ENCODE assay signal across 12 cellular contexts in the genomic region with DNA sequence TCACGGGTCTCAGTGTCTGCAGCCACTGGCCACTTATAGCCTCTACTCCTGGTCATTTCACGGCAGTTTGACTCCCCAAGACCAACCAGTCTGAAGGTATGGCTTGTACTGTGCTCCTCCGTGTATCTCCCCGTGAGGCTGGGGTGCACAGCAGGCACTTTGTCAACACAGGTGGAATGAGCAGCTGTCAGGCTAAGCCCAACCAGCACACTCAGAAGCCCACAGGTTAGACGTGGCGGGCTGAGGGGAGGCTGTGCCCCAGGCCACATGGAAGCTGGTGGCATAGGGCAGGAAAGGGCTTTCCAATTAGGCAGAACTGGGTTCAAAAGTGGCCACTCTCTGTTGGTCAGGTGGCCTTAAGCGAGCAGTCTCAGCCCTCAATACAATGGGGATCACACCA. TPM values are rescaled to one million over a fixed set of nuclear protein-coding genes. Genes with fewer than 3 reads are reported as not detected.
DNase-seq lines count a peak whose midpoint lies in the region; ATAC-seq and TF ChIP-seq lines count a peak whose summit lies in the region.
"Had no signal": no experiment of that assay in that cellular context is flagged by ENCODE, and none has a peak within 500 bp of the region (broad histone marks: within the 10 kb centered on the region; RNA-seq: fewer than 3 reads in every experiment).

No MANE protein-coding gene starts in this region.

- H3K4me1 Mint-ChIP-seq in naive B cell: peaks cover 79 to 100% (median 94%) of the 10 kb centered on the region in 3 donors

- no peak overlapping the region for H3K4me3 ChIP-seq in Loucy (ENCODE audit: low read length, poor library complexity, severe bottlenecking)
- H3K4me3 ChIP-seq: ascending aorta, right atrium auricular region had no signal

- no peaks in the 10 kb centered on the region for H3K27me3 Mint-ChIP-seq in naive B cell
- H3K27me3 Mint-ChIP-seq: CD4-positive, alpha-beta T cell had no signal

- no peaks in the 10 kb centered on the region for H3K36me3 ChIP-seq in Loucy (ENCODE audit: insufficient read depth, low read length)
- H3K36me3 ChIP-seq: ascending aorta, right atrium auricular region had no signal

- DNase-seq in DMS79 (lab: John Stamatoyannopoulos, UW): peak; percentile 49
- no peak for DNase-seq in RWPE1 (ENCODE audit: low spot score)
- DNase-seq in naive B cell: no peak
- no peak for DNase-seq in nucleus accumbens (lab: John Stamatoyannopoulos, UW)
- DNase-seq: CD4-positive, alpha-beta T cell; effector CD8-positive, alpha-beta T cell had no signal

- no peaks in the 10 kb centered on the region for H3K36me3 Mint-ChIP-seq in naive B cell

- no peaks in the 10 kb centered on the region for H3K27me3 ChIP-seq in Loucy (ENCODE audit: insufficient read depth, low read length, poor library complexity, severe bottlenecking)
- H3K27me3 ChIP-seq: ascending aorta, right atrium auricular region had no signal

- TF ChIP-seq CTCF in Loucy (conservative IDR thresholded peaks at IDR 0.05; ENCODE audit: low read length) (no peak), RWPE1 (conservative IDR thresholded peaks at IDR 0.05; ENCODE audit: low read depth) (no peak)

- POLR2A ChIA-PET in RWPE1 (lab: Yijun Ruan, JAX; ENCODE audit: low non-redundant PET): no interaction called here

- H3K4me1 ChIP-seq in Loucy (ENCODE audit: insufficient read depth, low read length, poor library complexity, severe bottlenecking): peaks cover 37% of the 10 kb centered on the region

- no peaks in the 10 kb centered on the region for H3F3A ChIP-seq in Loucy (ENCODE audit: low read depth)

- H3K27ac Mint-ChIP-seq in naive B cell: peak overlapping the region; percentile 9 to 97 (median 88)
- H3K27ac Mint-ChIP-seq: CD4-positive, alpha-beta T cell had no signal

- H4K20me1 ChIP-seq in Loucy (ENCODE audit: insufficient read depth, low read length, poor library complexity, severe bottlenecking): no peaks in the 10 kb centered on the region

- CTCF ChIA-PET in RWPE1 (lab: Yijun Ruan, JAX): no interaction called here

- no peaks in the 10 kb centered on the region for H3K79me2 ChIP-seq in Loucy (ENCODE audit: insufficient read depth, low read length)

- peak; percentile 20 to 21 for ATAC-seq in naive B cell (ENCODE audit: low read depth in 2 of 2)
- ATAC-seq in HG03159 (IDR thresholded peaks at IDR 0.05; ENCODE audit: unreplicated experiment): no peak
- ATAC-seq in GM21723 (IDR thresholded peaks at IDR 0.05; ENCODE audit: unreplicated experiment): no peak

- no peak overlapping the region for H2AFZ ChIP-seq in Loucy (ENCODE audit: low read length)

- H3K4me3 Mint-ChIP-seq in naive B cell: peak overlapping the region; percentile 56 to 94 (median 84)
- H3K4me3 Mint-ChIP-seq: activated T-cell treated with anti-CD3 and anti-CD28 coated beads, Interleukin-2, amount 50 U/mL, for 4 hours; CD4-positive, alpha-beta T cell had no signal

- peak overlapping the region; percentile 70 for H3K27ac ChIP-seq in RWPE1
- H3K27ac ChIP-seq: ascending aorta, right atrium auricular region had no signal

- no peaks in the 10 kb centered on the region for H3K9me3 ChIP-seq in Loucy (ENCODE audit: insufficient read depth, low read depth, low read length)
- H3K9me3 ChIP-seq: ascending aorta, right atrium auricular region had no signal

- H3K9ac ChIP-seq in Loucy (ENCODE audit: low read depth, low read length, poor library complexity, severe bottlenecking): peak overlapping the region; percentile 60

- H3K4me2 ChIP-seq in Loucy (ENCODE audit: low read depth, low read length, poor library complexity, severe bottlenecking): peak overlapping the region; percentile 48

- H3K9me2 ChIP-seq in Loucy (replicated peaks; ENCODE audit: low read depth, low read length): no peaks in the 10 kb centered on the region

- no peaks in the 10 kb centered on the region for H3K9me3 Mint-ChIP-seq in naive B cell
- H3K9me3 Mint-ChIP-seq: activated T-cell treated with anti-CD3 and anti-CD28 coated beads, Interleukin-2, amount 50 U/mL, for 4 hours; CD4-positive, alpha-beta T cell had no signal

RNA-seq across cellular contexts. Expression of a gene that starts 7.0 kb away (rescaled TPM):
- 10 to 100 TPM; 29.7 to 68.5 (median 39.4) TPM for polyA plus RNA-seq in naive B cell (ENCODE audit: low read depth in 6 of 6)

Comparison
In these comparisons a context has a peak if more than half of its experiments do, and no peak if none do; other contexts are left out.
1. ATAC-seq: peak in naive B cell (2 of 2); none in HG03159 (single experiment) and GM21723 (single experiment).